ENCODE assay signal across 10 cellular contexts in genomic region chr2:102367331-102367971, GRCh38. TPM values are rescaled to one million over a fixed set of nuclear protein-coding genes. Genes with fewer than 3 reads are reported as not detected.
DNase-seq lines count a peak whose midpoint lies in the region; ATAC-seq, FAIRE-seq and TF ChIP-seq lines count a peak whose summit lies in the region.
"Had no signal": no experiment of that assay in that cellular context is flagged by ENCODE, and none has a peak within 500 bp of the region (broad histone marks: within the 10 kb centered on the region; RNA-seq: fewer than 3 reads in every experiment).

No MANE protein-coding gene starts in this region.

- POLR2A ChIA-PET in GM12878 (lab: Charles Lee), result no interaction called here

- H3K4me3 ChIP-seq in GM12878, result peak overlapping the region; percentile 35
- no peak overlapping the region for H3K4me3 ChIP-seq in sigmoid colon
- no peak overlapping the region for H3K4me3 ChIP-seq in mesenchymal stem cell (ENCODE audit: insufficient read depth in 1 of 2, low read depth in 1 of 2, low read length in 2 of 2)

- in situ Hi-C loops in GM13976 (cut with MboI; ENCODE audit: low sequenced_read_pairs, unreplicated experiment), result loop anchor here (10.0 kb wide), 1 partner anchor 67 kb away; no protein-coding TSS in a partner anchor
- in situ Hi-C loops in GM12878 (cut with MboI), result loop anchor here (5.0 kb wide), 2 partner anchors 55 to 345 kb away; partner anchors contain the start of gene IL18RAP

- DNase-seq in GM13976 (ENCODE audit: low spot score) (peak; percentile 49), GM12878 (ENCODE audit: low read depth, low spot score) (peak; percentile 84), NCI-H2029 treated with DMSO at 0.1 percent for 48 hours (lab: John Stamatoyannopoulos, UW) (no peak), sigmoid colon (no peak), COLO829 (ENCODE audit: low spot score) (no peak), mesenchymal stem cell (no peak)
- DNase-seq: DMS79 treated with DMSO at 0.1 percent for 48 hours, NCI-H774 had no signal

- H3K27me3 ChIP-seq in GM12878 (replicated peaks in 1 of 2; ENCODE audit: control insufficient read depth in 2 of 2, insufficient read depth in 2 of 2, low read length in 1 of 2) (no peaks in the 10 kb centered on the region), sigmoid colon (no peaks in the 10 kb centered on the region), mesenchymal stem cell (ENCODE audit: control insufficient read depth in 1 of 2, insufficient read depth in 1 of 2, low read length in 2 of 2) (peaks cover 0 to 5% of the 10 kb centered on the region in 2 experiments)

- no peak overlapping the region for H2AFZ ChIP-seq in GM12878 (ENCODE audit: control insufficient read depth, low read depth, low read length)
- H2AFZ ChIP-seq in mesenchymal stem cell (ENCODE audit: low read depth, low read length), result no peak overlapping the region

- whole genome bisulfite sequencing in GM12878 (ENCODE audit: insufficient coverage, insufficient replicate concordance, low lambda C conversion rate, missing lambda C conversion rate), result 3% methylated on average over 6 of the region's 6 CpGs
- WGBS in sigmoid colon, 2 donors, result 62 to 90% methylated on average over 6 of the region's 6 CpGs
- WGBS in mesenchymal stem cell, result 92% methylated on average over 5 of the region's 6 CpGs

- RAD21 ChIA-PET in GM12878 (lab: Charles Lee; ENCODE audit: unreplicated experiment), result interaction anchor here (1.4 to 2.1 kb wide), 2 partner anchors 57 to 69 kb away, joined by 3 to 8 read pairs; no protein-coding TSS in a partner anchor

- peaks cover 29% of the 10 kb centered on the region for H3K9me3 ChIP-seq in GM12878 (replicated peaks; ENCODE audit: control insufficient read depth, insufficient read depth, low read length)
- peaks cover 0 to 9% (median 3%) of the 10 kb centered on the region in 4 donors for H3K9me3 ChIP-seq in sigmoid colon
- peaks cover 30% of the 10 kb centered on the region for H3K9me3 ChIP-seq in mesenchymal stem cell (ENCODE audit: control insufficient read depth, low read length)

- no peak overlapping the region for H2BK15ac ChIP-seq in mesenchymal stem cell (ENCODE audit: low read depth, poor library complexity, severe bottlenecking)

- no peak overlapping the region for H4K8ac ChIP-seq in mesenchymal stem cell (ENCODE audit: low read length)

- no peak overlapping the region for H3K4ac ChIP-seq in mesenchymal stem cell (ENCODE audit: low read depth in 1 of 2, low read length in 2 of 2)

- H2BK12ac ChIP-seq in mesenchymal stem cell (ENCODE audit: low read length in 2 of 2), result no peak overlapping the region

- TF ChIP-seq EP300 in GM12878 (IDR thresholded peaks at IDR 0.05; ENCODE audit: borderline replicate concordance in 1 of 2, control insufficient read depth in 1 of 2, low read depth in 2 of 2, low read length in 2 of 2), result peak; percentile 44 to 48; a peak in 3 of 4 replicates
- TF ChIP-seq EP300 in sigmoid colon (IDR thresholded peaks at IDR 0.05), result no peak

- no peak overlapping the region for H3K14ac ChIP-seq in mesenchymal stem cell (ENCODE audit: low read length in 2 of 2)

- H3K36me3 ChIP-seq in GM12878 (ENCODE audit: control insufficient read depth in 2 of 2, insufficient read depth in 2 of 2, low read length in 1 of 2), result peaks cover 11 to 20% of the 10 kb centered on the region in 2 experiments
- no peaks in the 10 kb centered on the region for H3K36me3 ChIP-seq in sigmoid colon
- no peaks in the 10 kb centered on the region for H3K36me3 ChIP-seq in mesenchymal stem cell (ENCODE audit: control insufficient read depth in 1 of 2, insufficient read depth in 2 of 2, low read depth in 1 of 2, low read length in 2 of 2)

- no peak overlapping the region for H2AK5ac ChIP-seq in mesenchymal stem cell (ENCODE audit: low read length, severe bottlenecking)

- intact Hi-C loops in GM12878 (cut with micrococcal nuclease; ENCODE audit: unreplicated experiment), result loop anchor here (1.0 to 10.0 kb wide), 4 partner anchors 57 to 342 kb away; no protein-coding TSS in a partner anchor
- intact Hi-C loops in sigmoid colon (cut with DNase I), result no loop called here

- ATAC-seq in GM21360 (IDR thresholded peaks at IDR 0.05; ENCODE audit: unreplicated experiment) (peak; percentile 77), HG03196 (IDR thresholded peaks at IDR 0.05; ENCODE audit: unreplicated experiment) (peak; percentile 67), GM12878 (peak; percentile 89)

- H3K4me2 ChIP-seq in GM12878 (ENCODE audit: control insufficient read depth, insufficient read depth), result peak overlapping the region; percentile 81
- H3K4me2 ChIP-seq in mesenchymal stem cell (ENCODE audit: low read length, poor library complexity, severe bottlenecking), result no peak overlapping the region

- H2BK120ac ChIP-seq in mesenchymal stem cell (ENCODE audit: low read depth, low read length), result no peak overlapping the region

- SMC1A ChIA-PET in GM12878 (lab: Charles Lee; ENCODE audit: uncharacterized antibody, unreplicated experiment), result interaction anchor here (1.1 to 2.8 kb wide), 5 partner anchors 9 to 483 kb away, joined by 3 to 9 read pairs (median 4); no protein-coding TSS in a partner anchor

- no peak for TF ChIP-seq RAD21 in GM12878 (IDR thresholded peaks at IDR 0.05; ENCODE audit: insufficient read depth, low read depth, low read length)

- no peak overlapping the region for H4K91ac ChIP-seq in mesenchymal stem cell (ENCODE audit: low read length)

- H3K9ac ChIP-seq in GM12878 (ENCODE audit: control insufficient read depth, insufficient read depth, low read length), result peak overlapping the region; percentile 64
- no peak overlapping the region for H3K9ac ChIP-seq in mesenchymal stem cell (ENCODE audit: low read length)

- H4K20me1 ChIP-seq in GM12878 (ENCODE audit: control insufficient read depth, insufficient read depth), result no peaks in the 10 kb centered on the region

- no peaks in the 10 kb centered on the region for H3K79me1 ChIP-seq in mesenchymal stem cell (replicated peaks; ENCODE audit: low read length, poor library complexity, severe bottlenecking)

- no peak overlapping the region for H3K23ac ChIP-seq in mesenchymal stem cell (ENCODE audit: low read length in 2 of 2)

- TF ChIP-seq CTCF in GM13976 (IDR thresholded peaks at IDR 0.05; ENCODE audit: borderline replicate concordance, control extremely low read depth, extremely low read depth, insufficient read depth, missing control alignments) (no peak), GM12878 (IDR thresholded peaks at IDR 0.05 in 2 of 3, conservative IDR thresholded peaks at IDR 0.05 in 1 of 3; ENCODE audit: control insufficient read depth in 2 of 3, extremely low read depth in 1 of 3, insufficient read depth in 1 of 3, low read depth in 3 of 3, low read length in 3 of 3) (no peak), sigmoid colon (IDR thresholded peaks at IDR 0.05) (no peak)

- H3K79me2 ChIP-seq in GM12878 (ENCODE audit: control insufficient read depth, insufficient read depth, low read length), result peaks cover 6% of the 10 kb centered on the region

- BruUV-seq in GM12878 (replicated peaks; lab: Mats Ljungman, UMichigan), result no TSS peak

- peak; percentile 61 for FAIRE-seq in GM12878 (lab: Jason Lieb, UNC)

- CTCF ChIA-PET in GM12878 (lab: Yijun Ruan, JAX), result interaction anchor here (1.0 to 1.8 kb wide), 3 partner anchors 9 to 483 kb away, joined by 3 to 7 read pairs (median 5); no protein-coding TSS in a partner anchor

- TF ChIP-seq POLR2A in GM12878 (IDR thresholded peaks at IDR 0.05; ENCODE audit: low read depth, low read length) (no peak), sigmoid colon (IDR thresholded peaks at IDR 0.05) (no peak)

- no peak overlapping the region for H2BK5ac ChIP-seq in mesenchymal stem cell (ENCODE audit: low read depth, low read length, poor library complexity, severe bottlenecking)

- H3K27ac ChIP-seq in GM12878 (ENCODE audit: control insufficient read depth, insufficient read depth) (peak overlapping the region; percentile 93), sigmoid colon (no peak overlapping the region), mesenchymal stem cell (ENCODE audit: low read length, poor library complexity, severe bottlenecking) (no peak overlapping the region)

- H3K4me1 ChIP-seq in GM12878 (ENCODE audit: control insufficient read depth, insufficient read depth, low read length), result peaks cover 20% of the 10 kb centered on the region
- no peaks in the 10 kb centered on the region for H3K4me1 ChIP-seq in sigmoid colon
- peaks cover 1% of the 10 kb centered on the region for H3K4me1 ChIP-seq in mesenchymal stem cell (ENCODE audit: control insufficient read depth, insufficient read depth, low read depth, low read length)

- no peak overlapping the region for H3K18ac ChIP-seq in mesenchymal stem cell (ENCODE audit: low read depth in 1 of 2, low read length in 2 of 2)

RNA-seq across cellular contexts. Expression of gene IL18R1, which starts 11.9 kb away (rescaled TPM):
- total RNA-seq in GM12878 (2013; cell fraction: nucleolus; rRNA removed), result 52.5 and 58.7 TPM in 2 replicates
- total RNA-seq in GM12878 (2014; rRNA removed) (10.5 and 12.8 TPM in 2 replicates), GM12878 (2014; rRNA removed; fragmentation: Illumina TruSeq; extraction: Trizol) (11.6 and 14.6 TPM in 2 replicates), GM12878 (2021) (10.0 and 10.4 TPM in 2 replicates), sigmoid colon (1 to 10 TPM; 1.1 to 5.2 (median 2.4) TPM)
- 10.9 TPM for polyA plus RNA-seq in GM12878 (2011; ENCODE audit: low read depth)
- polyA plus RNA-seq in GM12878 (2011; rRNA removed) (15.5 and 23.0 TPM in 2 replicates), GM12878 (2014; fragmentation: Illumina TruSeq; extraction: Trizol) (11.0 and 11.3 TPM in 2 replicates), GM12878 (2014; fragmentation: Nextera tagmentation; extraction: Ambion mirVana) (1 to 10 TPM; 3.5 to 3.8 TPM), GM12878 (2014; rRNA removed) (9.0 and 12.0 TPM in 2 replicates), GM12878 (2016; fragmentation: Nextera tagmentation; extraction: Ambion mirVana) (10 to 100 TPM; 10.9 to 14.3 TPM), sigmoid colon (1 to 10 TPM in 2 of 3 donors, under 1 TPM in 1; 0.60 to 3.9 (median 1.4) TPM)
- 6.3 and 7.0 TPM in 2 replicates for polyA plus RNA-seq in GM12878 (2011; cell fraction: cytosol; rRNA removed)
- polyA plus RNA-seq in GM12878 (2011; cell fraction: nucleus; rRNA removed), result 25.2 and 33.5 TPM in 2 replicates
- 14.1 and 28.7 TPM in 2 replicates for polyA plus RNA-seq in GM12878 (2012)
- 10.4 and 10.8 TPM in 2 replicates for polyA minus RNA-seq in GM12878 (2011; rRNA and poly(A)+ RNA removed)
- polyA minus RNA-seq in GM12878 (2011; cell fraction: cytosol; rRNA and poly(A)+ RNA removed), result 3.1 and 4.2 TPM in 2 replicates
- polyA minus RNA-seq in GM12878 (2011; cell fraction: nucleus; rRNA and poly(A)+ RNA removed), result 26.6 and 29.5 TPM in 2 replicates
- 25.9 TPM for polyA plus RNA-seq in mesenchymal stem cell (2013, experiment 1 of 2)
- 27.3 TPM for polyA plus RNA-seq in mesenchymal stem cell (2013, experiment 2 of 2)

RNA-seq across cellular contexts. Expression of gene IL18RAP, which starts 55.5 kb away (rescaled TPM):
- total RNA-seq in GM12878 (2013; cell fraction: nucleolus; rRNA removed), result 5.9 and 6.6 TPM in 2 replicates
- 0.65 and 0.85 TPM in 2 replicates for total RNA-seq in GM12878 (2014; rRNA removed)
- total RNA-seq in GM12878 (2014; rRNA removed; fragmentation: Illumina TruSeq; extraction: Trizol), result 1.0 and 1.3 TPM in 2 replicates
- total RNA-seq in GM12878 (2021), result 0.54 and 1.4 TPM in 2 replicates
- polyA plus RNA-seq in GM12878 (2011; ENCODE audit: low read depth), result 1.2 TPM
- 1.6 and 3.4 TPM in 2 replicates for polyA plus RNA-seq in GM12878 (2011; rRNA removed)
- 0.60 and 0.72 TPM in 2 replicates for polyA plus RNA-seq in GM12878 (2011; cell fraction: cytosol; rRNA removed)
- polyA plus RNA-seq in GM12878 (2011; cell fraction: nucleus; rRNA removed), result 5.1 and 9.1 TPM in 2 replicates
- polyA plus RNA-seq in GM12878 (2012), result 1.3 and 4.6 TPM in 2 replicates
- 0.75 and 1.4 TPM in 2 replicates for polyA plus RNA-seq in GM12878 (2014; fragmentation: Illumina TruSeq; extraction: Trizol)
- polyA plus RNA-seq in GM12878 (2014; fragmentation: Nextera tagmentation; extraction: Ambion mirVana), result under 1 TPM; 0.37 to 0.53 TPM
- 0.64 and 0.86 TPM in 2 replicates for polyA plus RNA-seq in GM12878 (2014; rRNA removed)
- polyA plus RNA-seq in GM12878 (2016; fragmentation: Nextera tagmentation; extraction: Ambion mirVana), result 1 to 10 TPM in 1 of 2 experiments, not detected in 1; 1.1 TPM
- 1.4 and 2.6 TPM in 2 replicates for polyA minus RNA-seq in GM12878 (2011; rRNA and poly(A)+ RNA removed)
- polyA minus RNA-seq in GM12878 (2011; cell fraction: cytosol; rRNA and poly(A)+ RNA removed), result not detected in 2 replicates
- polyA minus RNA-seq in GM12878 (2011; cell fraction: nucleus; rRNA and poly(A)+ RNA removed), result 4.1 and 4.4 TPM in 2 replicates
- 1 to 10 TPM in 1 of 4 donors, under 1 TPM in 1, not detected in 2; 0.68 to 1.3 TPM for total RNA-seq in sigmoid colon
- polyA plus RNA-seq in sigmoid colon, result 1 to 10 TPM in 1 of 3 donors, under 1 TPM in 1, not detected in 1; 0.96 to 1.4 TPM
- 0.17 TPM for polyA plus RNA-seq in mesenchymal stem cell (2013, experiment 1 of 2)
- polyA plus RNA-seq in mesenchymal stem cell (2013, experiment 2 of 2), result 0.14 TPM

RNA-seq across cellular contexts. Expression of gene IL1RL1, which starts 56.1 kb away (rescaled TPM):
- total RNA-seq in GM12878 (2013; cell fraction: nucleolus; rRNA removed), result not detected in 2 replicates
- total RNA-seq in GM12878 (2014; rRNA removed) (not detected in 2 replicates), GM12878 (2014; rRNA removed; fragmentation: Illumina TruSeq; extraction: Trizol) (not detected in 2 replicates), GM12878 (2021) (0.18 TPM in 1 of 2 replicates, not detected in the other), sigmoid colon (10 to 100 TPM in 1 of 4 donors, 1 to 10 TPM in 3; 5.4 to 10.7 (median 8.7) TPM)
- not detected for polyA plus RNA-seq in GM12878 (2011; ENCODE audit: low read depth)
- polyA plus RNA-seq in GM12878 (2011; rRNA removed) (0.06 and 0.08 TPM in 2 replicates), GM12878 (2014; fragmentation: Illumina TruSeq; extraction: Trizol) (not detected in 2 replicates), GM12878 (2014; fragmentation: Nextera tagmentation; extraction: Ambion mirVana) (not detected), GM12878 (2014; rRNA removed) (not detected in 2 replicates), GM12878 (2016; fragmentation: Nextera tagmentation; extraction: Ambion mirVana) (not detected), sigmoid colon (1 to 10 TPM in 2 of 3 donors, under 1 TPM in 1; 0.23 to 3.0 (median 3.0) TPM)
- 0.02 and 0.06 TPM in 2 replicates for polyA plus RNA-seq in GM12878 (2011; cell fraction: cytosol; rRNA removed)
- 0.09 and 0.16 TPM in 2 replicates for polyA plus RNA-seq in GM12878 (2011; cell fraction: nucleus; rRNA removed)
- not detected in 2 replicates for polyA plus RNA-seq in GM12878 (2012)
- 0.07 TPM in 1 of 2 replicates, not detected in the other for polyA minus RNA-seq in GM12878 (2011; rRNA and poly(A)+ RNA removed)
- polyA minus RNA-seq in GM12878 (2011; cell fraction: cytosol; rRNA and poly(A)+ RNA removed), result not detected in 2 replicates
- not detected in 2 replicates for polyA minus RNA-seq in GM12878 (2011; cell fraction: nucleus; rRNA and poly(A)+ RNA removed)
- polyA plus RNA-seq in mesenchymal stem cell (2013, experiment 1 of 2), result 11.4 TPM
- polyA plus RNA-seq in mesenchymal stem cell (2013, experiment 2 of 2), result 11.5 TPM

Comparison
In these comparisons a context has a peak if more than half of its experiments do, and no peak if none do; other contexts are left out.
1. DNase-seq: peak in GM13976 (single experiment) and GM12878 (single experiment); none in NCI-H2029 treated with DMSO at 0.1 percent for 48 hours (single experiment), sigmoid colon (single experiment), COLO829 (single experiment) and mesenchymal stem cell (single experiment).
2. RNA of gene IL1RL1, which starts 56.1 kb away (total RNA-seq): 5.4 to 10.7 TPM in sigmoid colon; 0.18 TPM in GM12878; every median in the first group is over 4 times any median in the second.
3. Peak in every context shown above with its lines, with median percentiles within 50 percentile points of each other: ATAC-seq.